In genomic region chr3:48086736-48087470, GRCh38 we compare ENCODE assay signal across 8 cellular contexts.
DNase-seq lines count a peak whose midpoint lies in the region; ATAC-seq and TF ChIP-seq lines count a peak whose summit lies in the region.

No MANE protein-coding gene starts in this region.

- H3K4me2 ChIP-seq in parathyroid adenoma (ENCODE audit: low read length): peak overlapping the region; percentile 68

- no peaks in the 10 kb centered on the region for H3K27me3 ChIP-seq in esophagus (ENCODE audit: control insufficient read depth in 1 of 2, insufficient read depth in 2 of 2, low read length in 2 of 2)
- H3K27me3 ChIP-seq in parathyroid adenoma (ENCODE audit: control insufficient read depth, insufficient read depth, low read length): no peaks in the 10 kb centered on the region

- H3K9me3 ChIP-seq in esophagus (ENCODE audit: control insufficient read depth in 2 of 2, insufficient read depth in 1 of 2, low read depth in 1 of 2, low read length in 1 of 2) (no peaks in the 10 kb centered on the region), parathyroid adenoma (ENCODE audit: control insufficient read depth, low read length) (no peaks in the 10 kb centered on the region)

- H3K4me1 ChIP-seq in esophagus (ENCODE audit: control insufficient read depth in 2 of 2, insufficient read depth in 2 of 2, low read length in 1 of 2) (no peaks in the 10 kb centered on the region), parathyroid adenoma (peaks cover 8% of the 10 kb centered on the region)

- no peak for TF ChIP-seq CTCF in GM12875 (IDR thresholded peaks at IDR 0.05; ENCODE audit: borderline replicate concordance, insufficient read depth, low read depth, low read length)
- TF ChIP-seq CTCF in parathyroid adenoma (IDR thresholded peaks at IDR 0.05): no peak

- H2AFZ ChIP-seq in parathyroid adenoma: no peak overlapping the region

- H3K79me2 ChIP-seq in parathyroid adenoma: no peaks in the 10 kb centered on the region

- DNase-seq in RPMI7951 (ENCODE audit: low read depth) (peak; percentile 32), NCI-H345 (lab: John Stamatoyannopoulos, UW) (no peak)
- no peak for DNase-seq in activated CD4-positive, alpha-beta T cell treated with anti-CD3 and anti-CD28 coated beads, Interleukin-2, amount 50 U/mL, for 4 hours
- DNase-seq in activated effector memory CD4-positive, alpha-beta T cell treated with anti-CD3 and anti-CD28 coated beads, Interleukin-2, amount 50 U/mL, for 16 hours: no peak

- no peaks in the 10 kb centered on the region for H3K36me3 ChIP-seq in esophagus (ENCODE audit: control insufficient read depth in 2 of 2, insufficient read depth in 2 of 2, low read length in 1 of 2)
- no peaks in the 10 kb centered on the region for H3K36me3 ChIP-seq in parathyroid adenoma (ENCODE audit: control insufficient read depth, insufficient read depth, low read length)

- ATAC-seq in HG03175 (IDR thresholded peaks at IDR 0.05; ENCODE audit: unreplicated experiment): no peak

- no peak overlapping the region for H3K9ac ChIP-seq in parathyroid adenoma

- H3K27ac ChIP-seq in esophagus (ENCODE audit: low read depth in 2 of 2, low read length in 1 of 2): peak overlapping the region; percentile 97 to 98
- peak overlapping the region; percentile 93 for H3K27ac ChIP-seq in parathyroid adenoma

- H3K4me3 ChIP-seq in GM12875 (ENCODE audit: low read depth, low read length): peak overlapping the region; percentile 91
- H3K4me3 ChIP-seq in esophagus (ENCODE audit: low read depth in 1 of 2, low read length in 2 of 2): peak overlapping the region; percentile 85 to 95
- H3K4me3 ChIP-seq in parathyroid adenoma (ENCODE audit: low read depth, low read length): peak overlapping the region; percentile 76

- WGBS in esophagus, 2 donors: 20 to 33% methylated on average over 2 of the region's 2 CpGs
